ENCODE assay signal across 22 cellular contexts in the genomic region with DNA sequence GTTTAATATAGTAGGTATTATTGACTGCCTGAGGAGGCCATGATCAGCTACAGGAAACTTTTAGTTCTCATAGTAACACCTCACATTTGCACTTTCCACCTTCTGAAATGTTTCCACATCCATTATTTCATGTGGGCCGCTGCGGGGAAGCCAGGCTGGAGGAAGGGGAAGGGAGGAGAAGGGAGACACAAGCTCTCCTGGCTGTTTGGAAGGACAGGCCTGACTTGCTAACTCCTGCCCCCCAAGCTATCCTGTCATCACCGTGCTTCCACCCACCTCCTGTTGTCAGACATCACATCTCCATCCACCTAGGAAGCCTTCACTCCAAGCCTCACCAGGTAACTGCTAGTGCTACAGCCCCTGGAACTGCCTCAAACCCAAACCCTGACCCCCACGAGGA. TPM values are rescaled to one million over a fixed set of nuclear protein-coding genes. Genes with fewer than 3 reads are reported as not detected.
DNase-seq lines count a peak whose midpoint lies in the region; ATAC-seq and TF ChIP-seq lines count a peak whose summit lies in the region.
"Had no signal": no experiment of that assay in that cellular context is flagged by ENCODE, and none has a peak within 500 bp of the region (broad histone marks: within the 10 kb centered on the region; RNA-seq: fewer than 3 reads in every experiment).

No MANE protein-coding gene starts in this region.

- dilution Hi-C loops in IMR-90 (cut with HindIII; ENCODE audit: low sequenced_read_pairs, unreplicated experiment) = no loop called here

- peak; percentile 25 for ATAC-seq in activated naive CD8-positive, alpha-beta T cell treated with anti-CD3 and anti-CD28 coated beads, Interleukin-2, amount 10 ng/mL, durations not matched to agents 7 days and 5 days (ENCODE audit: low read depth)
- ATAC-seq in activated naive CD8-positive, alpha-beta T cell treated with anti-CD3 and anti-CD28 coated beads, Interleukin-2, amount 50 U/mL, for 24 hours = no peak
- ATAC-seq in IMR-90 (ENCODE audit: low read depth) (no peak), GM19395 (IDR thresholded peaks at IDR 0.05; ENCODE audit: unreplicated experiment) (no peak), GM18498 (IDR thresholded peaks at IDR 0.05; ENCODE audit: unreplicated experiment) (no peak)
- ATAC-seq: HepG2 had no signal

- H2AK9ac ChIP-seq in IMR-90 (replicated peaks; ENCODE audit: low read depth, low read length, poor library complexity) = peak overlapping the region; percentile 39

- in situ Hi-C loops in IMR-90 (cut with MboI; ENCODE audit: low sequenced_read_pairs) = no loop called here

- no peak overlapping the region for H3K18ac ChIP-seq in IMR-90 (ENCODE audit: low read depth, low read length)
- no peak overlapping the region for H3K18ac ChIP-seq in mesendoderm (ENCODE audit: low read length)

- H3K79me2 ChIP-seq in mesendoderm (ENCODE audit: control insufficient read depth, insufficient read depth, low read length) = no peaks in the 10 kb centered on the region

- no peak overlapping the region for H3K9ac ChIP-seq in IMR-90 (ENCODE audit: low read depth, low read length)
- no peak overlapping the region for H3K9ac ChIP-seq in mesendoderm (ENCODE audit: low read length)

- no CpG with 5 or more reads among the region's 4 CpGs for WGBS in IMR-90 (ENCODE audit: extremely low coverage in 2 of 2, insufficient read length in 1 of 2), 2 experiments
- WGBS in mesendoderm (ENCODE audit: extremely low coverage, insufficient coverage, low lambda C conversion rate) = no CpG with 5 or more reads among the region's 4 CpGs

- no peaks in the 10 kb centered on the region for H3K9me3 ChIP-seq in IMR-90 (ENCODE audit: control insufficient read depth, insufficient read depth, low read length)
- H3K9me3 ChIP-seq: Peyer's patch had no signal

- no peak overlapping the region for H2BK15ac ChIP-seq in IMR-90 (ENCODE audit: low read depth, low read length)
- no peak overlapping the region for H2BK15ac ChIP-seq in mesendoderm (replicated peaks; ENCODE audit: low read depth)

- H2BK20ac ChIP-seq in IMR-90 (ENCODE audit: low read depth, low read length) = no peak overlapping the region

- H3K4me2 ChIP-seq in IMR-90 (ENCODE audit: low read depth, low read length) (no peak overlapping the region), mesendoderm (ENCODE audit: low read length) (no peak overlapping the region)

- H3K4me3 ChIP-seq in IMR-90 (ENCODE audit: insufficient read depth, low read depth, low read length) (no peak overlapping the region), mesendoderm (ENCODE audit: low read length) (no peak overlapping the region)
- H3K4me3 ChIP-seq: Peyer's patch had no signal

- TF ChIP-seq CTCF in IMR-90 (conservative IDR thresholded peaks at IDR 0.05; ENCODE audit: low read depth, low read length) = no peak

- peaks cover 38% of the 10 kb centered on the region for H3K36me3 Mint-ChIP-seq in activated naive CD8-positive, alpha-beta T cell treated with anti-CD3 and anti-CD28 coated beads, Interleukin-2, amount 10 ng/mL, durations not matched to agents 7 days and 5 days
- H3K36me3 Mint-ChIP-seq in activated naive CD8-positive, alpha-beta T cell treated with anti-CD3 and anti-CD28 coated beads, Interleukin-2, amount 50 U/mL, for 24 hours (ENCODE audit: low read depth) = no peaks in the 10 kb centered on the region
- peaks cover 19% of the 10 kb centered on the region for H3K36me3 Mint-ChIP-seq in activated T-helper 1 cell treated with anti-CD3 and anti-CD28 coated beads, Interleukin-12 subunit alpha, Interleukin-12 subunit beta, Interleukin-2, Interleukin-4 antibody, amounts not matched to agents 30 ng/mL and 10 ng/mL and 1 ng/mL, durations not matched to agents 14 hours and 24 hours and 36 hours (ENCODE audit: low read depth)

- H3K4me1 ChIP-seq in IMR-90 (ENCODE audit: control insufficient read depth, insufficient read depth, low read length) = peaks cover 17% of the 10 kb centered on the region
- peaks cover 2% of the 10 kb centered on the region for H3K4me1 ChIP-seq in mesendoderm (ENCODE audit: control insufficient read depth, low read depth, low read length)
- H3K4me1 ChIP-seq: Peyer's patch had no signal

- BruUV-seq in IMR-90 (replicated peaks; lab: Mats Ljungman, UMichigan) = no TSS peak

- no peak for TF ChIP-seq RAD21 in IMR-90 (IDR thresholded peaks at IDR 0.05; ENCODE audit: low read length)

- peaks cover 63% of the 10 kb centered on the region for H4K20me1 ChIP-seq in IMR-90 (ENCODE audit: insufficient read depth, low read length)

- no peak overlapping the region for H2BK120ac ChIP-seq in IMR-90 (ENCODE audit: low read depth, low read length)
- H2BK120ac ChIP-seq in mesendoderm (ENCODE audit: low read depth, low read length) = no peak overlapping the region

- intact Hi-C loops in IMR-90 (cut with micrococcal nuclease) = no loop called here
- intact Hi-C loops in activated T-helper 1 cell treated with anti-CD3 and anti-CD28 coated beads, Interleukin-12 subunit alpha, Interleukin-12 subunit beta, Interleukin-2, Interleukin-4 antibody, amounts not matched to agents 30 ng/mL and 10 ng/mL and 1 ng/mL, durations not matched to agents 14 hours and 24 hours and 36 hours (cut with micrococcal nuclease) = loop anchor here (1.0 kb wide), 1 partner anchor 10 kb away; a partner anchor contains a TSS

- H3K56ac ChIP-seq in IMR-90 (ENCODE audit: extremely low read depth, insufficient read depth, low read length) = no peak overlapping the region
- peak overlapping the region; percentile 38 for H3K56ac ChIP-seq in mesendoderm (ENCODE audit: low read length)

- H3K23ac ChIP-seq in IMR-90 (ENCODE audit: low read depth, low read length) (peak overlapping the region; percentile 56; the same call in 1 of the 2 replicates), mesendoderm (ENCODE audit: low read length) (no peak overlapping the region)

- H2AK5ac ChIP-seq in IMR-90 (ENCODE audit: low read depth, low read length) (no peak overlapping the region), mesendoderm (ENCODE audit: low read length) (no peak overlapping the region)

- H4K5ac ChIP-seq in IMR-90 (ENCODE audit: low read depth, low read length) (no peak overlapping the region), mesendoderm (ENCODE audit: low read length) (no peak overlapping the region)

- H3K36me3 ChIP-seq in IMR-90 (ENCODE audit: control insufficient read depth, insufficient read depth, low read length) (peaks cover 3% of the 10 kb centered on the region; the same call in 1 of the 2 replicates), mesendoderm (ENCODE audit: control insufficient read depth, insufficient read depth, low read length) (no peaks in the 10 kb centered on the region)
- H3K36me3 ChIP-seq: Peyer's patch had no signal

- H3K27me3 Mint-ChIP-seq in activated naive CD8-positive, alpha-beta T cell treated with anti-CD3 and anti-CD28 coated beads, Interleukin-2, amount 10 ng/mL, durations not matched to agents 7 days and 5 days = peaks cover 14% of the 10 kb centered on the region
- H3K27me3 Mint-ChIP-seq in activated naive CD8-positive, alpha-beta T cell treated with anti-CD3 and anti-CD28 coated beads, Interleukin-2, amount 50 U/mL, for 24 hours = peaks cover 4% of the 10 kb centered on the region
- H3K27me3 Mint-ChIP-seq in activated T-helper 1 cell treated with anti-CD3 and anti-CD28 coated beads, Interleukin-12 subunit alpha, Interleukin-12 subunit beta, Interleukin-2, Interleukin-4 antibody, amounts not matched to agents 30 ng/mL and 10 ng/mL and 1 ng/mL, durations not matched to agents 14 hours and 24 hours and 36 hours (ENCODE audit: insufficient read depth) = peaks cover 6% of the 10 kb centered on the region

- H2BK5ac ChIP-seq in IMR-90 (ENCODE audit: low read depth, low read length, poor library complexity, severe bottlenecking) (no peak overlapping the region), mesendoderm (ENCODE audit: low read length) (no peak overlapping the region)

- DNase-seq in activated naive CD8-positive, alpha-beta T cell treated with anti-CD3 and anti-CD28 coated beads, Interleukin-2, amount 10 ng/mL, durations not matched to agents 7 days and 5 days = no peak
- DNase-seq in activated naive CD8-positive, alpha-beta T cell treated with anti-CD3 and anti-CD28 coated beads, Interleukin-2, amount 50 U/mL, for 24 hours = no peak
- DNase-seq in IMR-90 (no peak), mesendoderm (no peak), HuH-7.5 (ENCODE audit: low spot score) (no peak)
- DNase-seq in activated T-helper 1 cell treated with anti-CD3 and anti-CD28 coated beads, Interleukin-12 subunit alpha, Interleukin-12 subunit beta, Interleukin-2, Interleukin-4 antibody, amounts not matched to agents 30 ng/mL and 10 ng/mL and 1 ng/mL, durations not matched to agents 14 hours and 24 hours and 36 hours (ENCODE audit: low spot score) = no peak
- DNase-seq: DMS53, GDM1, H7, KG1, NCI-H1105, NCI-H146, NCI-H2081, NCI-H2171, NCI-H345, NCI-H524, NCI-H774, Peyer's patch had no signal

- no peak overlapping the region for H3K4me3 Mint-ChIP-seq in activated naive CD8-positive, alpha-beta T cell treated with anti-CD3 and anti-CD28 coated beads, Interleukin-2, amount 10 ng/mL, durations not matched to agents 7 days and 5 days
- no peak overlapping the region for H3K4me3 Mint-ChIP-seq in activated naive CD8-positive, alpha-beta T cell treated with anti-CD3 and anti-CD28 coated beads, Interleukin-2, amount 50 U/mL, for 24 hours
- H3K4me3 Mint-ChIP-seq in activated T-helper 1 cell treated with anti-CD3 and anti-CD28 coated beads, Interleukin-12 subunit alpha, Interleukin-12 subunit beta, Interleukin-2, Interleukin-4 antibody, amounts not matched to agents 30 ng/mL and 10 ng/mL and 1 ng/mL, durations not matched to agents 14 hours and 24 hours and 36 hours = no peak overlapping the region

- H4K8ac ChIP-seq in IMR-90 (ENCODE audit: low read depth in 2 of 2, low read length in 2 of 2) (no peak overlapping the region; a peak in 1 of 4 replicates), mesendoderm (ENCODE audit: low read depth, low read length) (no peak overlapping the region)

- TF ChIP-seq POLR2A in IMR-90 (IDR thresholded peaks at IDR 0.05; ENCODE audit: low read depth, low read length) = no peak

- H3K14ac ChIP-seq in IMR-90 (replicated peaks; ENCODE audit: low read depth, low read length) = no peak overlapping the region; the same call in 1 of the 2 replicates

- H3K4me1 Mint-ChIP-seq in activated naive CD8-positive, alpha-beta T cell treated with anti-CD3 and anti-CD28 coated beads, Interleukin-2, amount 10 ng/mL, durations not matched to agents 7 days and 5 days = peaks cover 47% of the 10 kb centered on the region
- H3K4me1 Mint-ChIP-seq in activated naive CD8-positive, alpha-beta T cell treated with anti-CD3 and anti-CD28 coated beads, Interleukin-2, amount 50 U/mL, for 24 hours = peaks cover 19% of the 10 kb centered on the region
- H3K4me1 Mint-ChIP-seq in activated T-helper 1 cell treated with anti-CD3 and anti-CD28 coated beads, Interleukin-12 subunit alpha, Interleukin-12 subunit beta, Interleukin-2, Interleukin-4 antibody, amounts not matched to agents 30 ng/mL and 10 ng/mL and 1 ng/mL, durations not matched to agents 14 hours and 24 hours and 36 hours (ENCODE audit: low read depth) = peaks cover 52% of the 10 kb centered on the region

- peaks cover 8% of the 10 kb centered on the region for H3K9me1 ChIP-seq in IMR-90 (ENCODE audit: insufficient read depth, low read length)

- peak overlapping the region; percentile 38 for H2AFZ ChIP-seq in IMR-90 (replicated peaks; ENCODE audit: low read length, poor library complexity)

- H3K9me3 Mint-ChIP-seq in activated naive CD8-positive, alpha-beta T cell treated with anti-CD3 and anti-CD28 coated beads, Interleukin-2, amount 10 ng/mL, durations not matched to agents 7 days and 5 days = peaks cover 6% of the 10 kb centered on the region
- H3K9me3 Mint-ChIP-seq in activated naive CD8-positive, alpha-beta T cell treated with anti-CD3 and anti-CD28 coated beads, Interleukin-2, amount 50 U/mL, for 24 hours = no peaks in the 10 kb centered on the region
- peaks cover 4% of the 10 kb centered on the region for H3K9me3 Mint-ChIP-seq in activated T-helper 1 cell treated with anti-CD3 and anti-CD28 coated beads, Interleukin-12 subunit alpha, Interleukin-12 subunit beta, Interleukin-2, Interleukin-4 antibody, amounts not matched to agents 30 ng/mL and 10 ng/mL and 1 ng/mL, durations not matched to agents 14 hours and 24 hours and 36 hours

- H3K27ac Mint-ChIP-seq in activated naive CD8-positive, alpha-beta T cell treated with anti-CD3 and anti-CD28 coated beads, Interleukin-2, amount 10 ng/mL, durations not matched to agents 7 days and 5 days = peak overlapping the region; percentile 31
- H3K27ac Mint-ChIP-seq in activated naive CD8-positive, alpha-beta T cell treated with anti-CD3 and anti-CD28 coated beads, Interleukin-2, amount 50 U/mL, for 24 hours = no peak overlapping the region
- peak overlapping the region; percentile 21 for H3K27ac Mint-ChIP-seq in activated T-helper 1 cell treated with anti-CD3 and anti-CD28 coated beads, Interleukin-12 subunit alpha, Interleukin-12 subunit beta, Interleukin-2, Interleukin-4 antibody, amounts not matched to agents 30 ng/mL and 10 ng/mL and 1 ng/mL, durations not matched to agents 14 hours and 24 hours and 36 hours

- H3K79me1 ChIP-seq in IMR-90 (ENCODE audit: low read depth in 1 of 2, low read length in 2 of 2) (peaks cover 49 to 89% of the 10 kb centered on the region in 2 experiments), mesendoderm (ENCODE audit: low read length) (no peaks in the 10 kb centered on the region)

- H4K91ac ChIP-seq in IMR-90 (ENCODE audit: insufficient read depth, low read depth, low read length) = no peak overlapping the region

- POLR2A ChIA-PET in activated naive CD8-positive, alpha-beta T cell treated with anti-CD3 and anti-CD28 coated beads, Interleukin-2, amount 10 ng/mL, durations not matched to agents 7 days and 5 days (lab: Charles Lee) = interaction anchor here (0.7 to 1.8 kb wide), 6 partner anchors 9 to 542 kb away, joined by 3 to 15 read pairs (median 6); a partner anchor contains a TSS
- POLR2A ChIA-PET in IMR-90 (lab: Charles Lee; ENCODE audit: unreplicated experiment) = no interaction called here

- H3K27ac ChIP-seq in IMR-90 (ENCODE audit: insufficient read depth, low read length) = no peak overlapping the region
- H3K27ac ChIP-seq in mesendoderm (ENCODE audit: low read depth, low read length) = no peak overlapping the region
- H3K27ac ChIP-seq: C4-2B, Peyer's patch had no signal

- H3K27me3 ChIP-seq in IMR-90 (ENCODE audit: control insufficient read depth, insufficient read depth, low read length) (no peaks in the 10 kb centered on the region), mesendoderm (ENCODE audit: insufficient read depth, low read length, poor library complexity) (no peaks in the 10 kb centered on the region)
- H3K27me3 ChIP-seq: Peyer's patch had no signal

- CTCF ChIA-PET in IMR-90 (lab: Yijun Ruan, JAX) = no interaction called here

- H3K4ac ChIP-seq in IMR-90 (ENCODE audit: low read depth, low read length) (no peak overlapping the region), mesendoderm (ENCODE audit: low read depth, low read length) (no peak overlapping the region)

RNA-seq across cellular contexts. Expression of a gene that starts 9.5 kb away (rescaled TPM):
- total RNA-seq in activated naive CD8-positive, alpha-beta T cell treated with anti-CD3 and anti-CD28 coated beads, Interleukin-2, amount 10 ng/mL, durations not matched to agents 7 days and 5 days = 1 to 10 TPM; 3.8 to 4.1 TPM
- 32.8 and 48.9 TPM in 2 replicates for total RNA-seq in IMR-90 (2012; rRNA removed)
- 30.5 and 37.7 TPM in 2 replicates for polyA plus RNA-seq in IMR-90 (2012; rRNA removed)
- 9.5 and 12.3 TPM in 2 replicates for polyA plus RNA-seq in IMR-90 (2012; cell fraction: cytosol; rRNA removed)
- 70.5 and 136 TPM in 2 replicates for polyA plus RNA-seq in IMR-90 (2012; cell fraction: nucleus; rRNA removed; ENCODE audit: low replicate concordance)
- total RNA-seq in activated T-helper 1 cell treated with anti-CD3 and anti-CD28 coated beads, Interleukin-12 subunit alpha, Interleukin-12 subunit beta, Interleukin-2, Interleukin-4 antibody, amounts not matched to agents 30 ng/mL and 10 ng/mL and 1 ng/mL, durations not matched to agents 14 hours and 24 hours and 36 hours = 2.8 and 4.3 TPM in 2 replicates
- 0.15 TPM for polyA plus RNA-seq in mesendoderm (2013, experiment 1 of 2)
- 0.10 TPM for polyA plus RNA-seq in mesendoderm (2013, experiment 2 of 2)

RNA-seq across cellular contexts. Expression of a gene that starts 41.9 kb away (rescaled TPM):
- 10 to 100 TPM; 18.3 to 24.6 TPM for total RNA-seq in activated naive CD8-positive, alpha-beta T cell treated with anti-CD3 and anti-CD28 coated beads, Interleukin-2, amount 10 ng/mL, durations not matched to agents 7 days and 5 days
- 24.7 and 29.4 TPM in 2 replicates for total RNA-seq in IMR-90 (2012; rRNA removed)
- 22.8 and 28.8 TPM in 2 replicates for polyA plus RNA-seq in IMR-90 (2012; rRNA removed)
- 12.6 and 23.5 TPM in 2 replicates for polyA plus RNA-seq in IMR-90 (2012; cell fraction: cytosol; rRNA removed)
- polyA plus RNA-seq in IMR-90 (2012; cell fraction: nucleus; rRNA removed; ENCODE audit: low replicate concordance) = 35.2 and 102 TPM in 2 replicates
- 17.1 and 20.4 TPM in 2 replicates for total RNA-seq in activated T-helper 1 cell treated with anti-CD3 and anti-CD28 coated beads, Interleukin-12 subunit alpha, Interleukin-12 subunit beta, Interleukin-2, Interleukin-4 antibody, amounts not matched to agents 30 ng/mL and 10 ng/mL and 1 ng/mL, durations not matched to agents 14 hours and 24 hours and 36 hours
- 32.2 TPM for polyA plus RNA-seq in mesendoderm (2013, experiment 1 of 2)
- 31.6 TPM for polyA plus RNA-seq in mesendoderm (2013, experiment 2 of 2)
